Comparison of ENCODE assay signal across 1 cellular context in the genomic region with DNA sequence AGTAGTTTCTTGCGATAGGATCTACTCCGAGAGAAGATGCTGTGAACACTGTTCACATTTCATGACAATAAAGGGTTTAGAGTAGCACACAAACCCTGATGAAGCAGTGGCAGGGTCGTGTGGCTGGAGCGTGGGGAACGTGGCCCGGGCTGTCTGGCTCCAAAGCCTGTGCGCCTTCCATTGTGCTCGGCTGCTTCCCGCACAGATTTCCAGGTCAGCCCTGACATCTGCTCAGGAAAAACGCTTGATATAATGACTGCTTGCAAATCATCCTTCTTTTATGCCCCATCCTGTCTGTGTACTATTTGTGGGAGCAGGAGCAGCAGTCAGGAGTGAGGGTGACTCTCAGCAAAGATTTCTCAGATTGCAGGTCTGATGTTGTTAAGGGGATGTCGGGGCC.
TF ChIP-seq lines count a peak whose summit lies in the region.

No MANE protein-coding gene starts in this region.

TF ChIP-seq in HepG2, 621 proteins besides CTCF, POLR2A, EP300 and RAD21 (continued from another document):
- no peak for TF ChIP-seq AKNA (CRISPR knock-in tag; IDR thresholded peaks at IDR 0.05; ENCODE audit: borderline replicate concordance)
- no peak for TF ChIP-seq CEBPB (IDR thresholded peaks at IDR 0.05; ENCODE audit: borderline replicate concordance, low read depth, low read length)
- TF ChIP-seq RAD51 (IDR thresholded peaks at IDR 0.05; ENCODE audit: borderline replicate concordance): no peak
- no peak for TF ChIP-seq PAWR (CRISPR knock-in tag; IDR thresholded peaks at IDR 0.05; ENCODE audit: borderline replicate concordance)
- TF ChIP-seq FOSL1 (CRISPR knock-in tag; IDR thresholded peaks at IDR 0.05; ENCODE audit: borderline replicate concordance): no peak
- no peak for TF ChIP-seq HNF1A (IDR thresholded peaks at IDR 0.05; ENCODE audit: low read depth)
- TF ChIP-seq HNF1A (CRISPR knock-in tag; IDR thresholded peaks at IDR 0.05; ENCODE audit: borderline replicate concordance): no peak
- TF ChIP-seq, protein P1, sequence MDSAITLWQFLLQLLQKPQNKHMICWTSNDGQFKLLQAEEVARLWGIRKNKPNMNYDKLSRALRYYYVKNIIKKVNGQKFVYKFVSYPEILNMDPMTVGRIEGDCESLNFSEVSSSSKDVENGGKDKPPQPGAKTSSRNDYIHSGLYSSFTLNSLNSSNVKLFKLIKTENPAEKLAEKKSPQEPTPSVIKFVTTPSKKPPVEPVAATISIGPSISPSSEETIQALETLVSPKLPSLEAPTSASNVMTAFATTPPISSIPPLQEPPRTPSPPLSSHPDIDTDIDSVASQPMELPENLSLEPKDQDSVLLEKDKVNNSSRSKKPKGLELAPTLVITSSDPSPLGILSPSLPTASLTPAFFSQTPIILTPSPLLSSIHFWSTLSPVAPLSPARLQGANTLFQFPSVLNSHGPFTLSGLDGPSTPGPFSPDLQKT (CRISPR knock-in tag; IDR thresholded peaks at IDR 0.05; ENCODE audit: borderline replicate concordance): no peak
- TF ChIP-seq ZNF292 (CRISPR knock-in tag; IDR thresholded peaks at IDR 0.05; ENCODE audit: borderline replicate concordance, low read depth): no peak
- TF ChIP-seq JUND (CRISPR knock-in tag; IDR thresholded peaks at IDR 0.05): no peak
- no peak for TF ChIP-seq ZNF850 (CRISPR knock-in tag; conservative IDR thresholded peaks at IDR 0.05)
- TF ChIP-seq DMAP1 (CRISPR knock-in tag; IDR thresholded peaks at IDR 0.05): no peak
- TF ChIP-seq ZNF414 (CRISPR knock-in tag; IDR thresholded peaks at IDR 0.05): no peak
- TF ChIP-seq, protein P2, sequence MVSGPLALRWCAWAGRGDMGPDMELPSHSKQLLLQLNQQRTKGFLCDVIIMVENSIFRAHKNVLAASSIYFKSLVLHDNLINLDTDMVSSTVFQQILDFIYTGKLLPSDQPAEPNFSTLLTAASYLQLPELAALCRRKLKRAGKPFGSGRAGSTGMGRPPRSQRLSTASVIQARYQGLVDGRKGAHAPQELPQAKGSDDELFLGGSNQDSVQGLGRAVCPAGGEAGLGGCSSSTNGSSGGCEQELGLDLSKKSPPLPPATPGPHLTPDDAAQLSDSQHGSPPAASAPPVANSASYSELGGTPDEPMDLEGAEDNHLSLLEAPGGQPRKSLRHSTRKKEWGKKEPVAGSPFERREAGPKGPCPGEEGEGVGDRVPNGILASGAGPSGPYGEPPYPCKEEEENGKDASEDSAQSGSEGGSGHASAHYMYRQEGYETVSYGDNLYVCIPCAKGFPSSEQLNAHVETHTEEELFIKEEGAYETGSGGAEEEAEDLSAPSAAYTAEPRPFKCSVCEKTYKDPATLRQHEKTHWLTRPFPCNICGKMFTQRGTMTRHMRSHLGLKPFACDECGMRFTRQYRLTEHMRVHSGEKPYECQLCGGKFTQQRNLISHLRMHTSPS (CRISPR knock-in tag; IDR thresholded peaks at IDR 0.05; ENCODE audit: low read depth): no peak
- TF ChIP-seq SMYD3 (CRISPR knock-in tag; IDR thresholded peaks at IDR 0.05): no peak
- TF ChIP-seq GABPB1 (CRISPR knock-in tag; IDR thresholded peaks at IDR 0.05): no peak
- TF ChIP-seq ZFP82 (CRISPR knock-in tag; IDR thresholded peaks at IDR 0.05; ENCODE audit: borderline replicate concordance): no peak
- TF ChIP-seq CENPX (CRISPR knock-in tag; IDR thresholded peaks at IDR 0.05): no peak
